8 cellular contexts compared by ENCODE assay signal in genomic region chr14:55245657-55246268, GRCh38. TPM values are rescaled to one million over a fixed set of nuclear protein-coding genes. Genes with fewer than 3 reads are reported as not detected.
DNase-seq lines count a peak whose midpoint lies in the region; ATAC-seq and TF ChIP-seq lines count a peak whose summit lies in the region.

No MANE protein-coding gene starts in this region.

- intact Hi-C loops in A673 (cut with micrococcal nuclease; ENCODE audit: unreplicated experiment) = no loop called here

- no peaks in the 10 kb centered on the region for H3K36me3 Mint-ChIP-seq in endothelial cell (ENCODE audit: low read depth, unreplicated experiment)

- no peaks in the 10 kb centered on the region for H3K9me3 ChIP-seq in A673 (ENCODE audit: low read depth, low read length, poor library complexity, severe bottlenecking)

- no peaks in the 10 kb centered on the region for H3K27me3 ChIP-seq in A673 (replicated peaks; ENCODE audit: insufficient read depth, low read depth, low read length, poor library complexity)

- POLR2A ChIA-PET in A673 (lab: Charles Lee; ENCODE audit: low non-redundant PET) = no interaction called here

- H3K4me3 Mint-ChIP-seq in endothelial cell (ENCODE audit: unreplicated experiment) = no peak overlapping the region

- H3K4me1 Mint-ChIP-seq in endothelial cell (ENCODE audit: unreplicated experiment) = peaks cover 5% of the 10 kb centered on the region

- ATAC-seq in GM18502 (IDR thresholded peaks at IDR 0.05; ENCODE audit: poor library complexity, unreplicated experiment) (no peak), GM19397 (IDR thresholded peaks at IDR 0.05; ENCODE audit: unreplicated experiment) (no peak)

- CTCF ChIA-PET in A673 (lab: Charles Lee) = interaction anchor here (0.6 to 1.2 kb wide), 3 partner anchors 22 to 109 kb away, joined by 3 to 9 read pairs (median 3); no protein-coding TSS in a partner anchor

- no peak overlapping the region for H3K4me3 ChIP-seq in A673 (ENCODE audit: low read depth, low read length, poor library complexity, severe bottlenecking)

- H3K27ac ChIP-seq in A673 (ENCODE audit: low read depth, low read length, poor library complexity, severe bottlenecking) = no peak overlapping the region

- TF ChIP-seq CTCF in A673 (conservative IDR thresholded peaks at IDR 0.05; ENCODE audit: low read depth, low read length) = peak; percentile 74
- peak; percentile 36 for TF ChIP-seq CTCF in endothelial cell (IDR thresholded peaks at IDR 0.05; ENCODE audit: unreplicated experiment)

- peaks cover 6% of the 10 kb centered on the region for H3K27me3 Mint-ChIP-seq in endothelial cell (ENCODE audit: unreplicated experiment)

- BruUV-seq in A673 (replicated peaks; lab: Mats Ljungman, UMichigan) = no TSS peak

- H3K36me3 ChIP-seq in A673 (ENCODE audit: insufficient read depth, low read length, poor library complexity, severe bottlenecking) = no peaks in the 10 kb centered on the region

- H3K9me3 Mint-ChIP-seq in endothelial cell (ENCODE audit: unreplicated experiment) = no peaks in the 10 kb centered on the region

- no peaks in the 10 kb centered on the region for H3K4me1 ChIP-seq in A673 (ENCODE audit: insufficient read depth, low read length, poor library complexity, severe bottlenecking)

- DNase-seq in A673 (ENCODE audit: low spot score) (peak; percentile 35), GM04504 (ENCODE audit: low read depth) (peak; percentile 8), OCI-M1 (lab: John Stamatoyannopoulos, UW) (peak; percentile 35), endothelial cell (ENCODE audit: low spot score) (peak; percentile 34), putamen (ENCODE audit: low spot score) (peak; percentile 6), amygdala (lab: John Stamatoyannopoulos, UW) (no peak)

- H3K27ac Mint-ChIP-seq in endothelial cell (ENCODE audit: unreplicated experiment) = no peak overlapping the region

RNA-seq across cellular contexts. Expression of gene FBXO34, which starts 25.5 kb away (rescaled TPM):
- total RNA-seq in A673 (2021) = 20.9 and 21.4 TPM in 2 replicates
- total RNA-seq in endothelial cell (ENCODE audit: unreplicated experiment) = 14.2 TPM

RNA-seq across cellular contexts. Expression of gene DLGAP5, which starts 54.4 kb away (rescaled TPM):
- 143 and 144 TPM in 2 replicates for total RNA-seq in A673 (2021)
- total RNA-seq in endothelial cell (ENCODE audit: unreplicated experiment) = 12.8 TPM

Comparison
In these comparisons a context has a peak if more than half of its experiments do, and no peak if none do; other contexts are left out.
1. DNase-seq: peak in A673 (single experiment), GM04504 (single experiment), OCI-M1 (single experiment), endothelial cell (single experiment) and putamen (single experiment); none in amygdala (0 of 56).
2. RNA of gene DLGAP5, which starts 54.4 kb away (total RNA-seq): 143 to 144 TPM in A673; 12.8 TPM in endothelial cell (single experiment); every median in the first group is over 10 times any median in the second.